In genomic region chr3:159884661-159885402, GRCh38 we compare ENCODE assay signal across 8 cellular contexts. TPM values are rescaled to one million over a fixed set of nuclear protein-coding genes. Genes with fewer than 3 reads are reported as not detected.
DNase-seq lines count a peak whose midpoint lies in the region; ATAC-seq, FAIRE-seq and TF ChIP-seq lines count a peak whose summit lies in the region.

No MANE protein-coding gene starts in this region.

- peaks cover 38% of the 10 kb centered on the region for H3K4me1 ChIP-seq in OCI-LY3 (ENCODE audit: low read length)

- ATAC-seq in activated CD4-positive, alpha-beta T cell treated with anti-CD3 and anti-CD28 coated beads for 36 hours: peak; percentile 33
- ATAC-seq in HG02973 (IDR thresholded peaks at IDR 0.05; ENCODE audit: unreplicated experiment): peak; percentile 56

- no peak overlapping the region for H2AFZ ChIP-seq in OCI-LY3 (ENCODE audit: low read depth, low read length)
- no peak overlapping the region for H2AFZ ChIP-seq in neural cell (ENCODE audit: low read depth, low read length)

- H3K9me3 Mint-ChIP-seq in activated CD4-positive, alpha-beta T cell treated with anti-CD3 and anti-CD28 coated beads for 36 hours (ENCODE audit: low read depth): no peaks in the 10 kb centered on the region

- peaks cover 3% of the 10 kb centered on the region for H3K27me3 Mint-ChIP-seq in activated CD4-positive, alpha-beta T cell treated with anti-CD3 and anti-CD28 coated beads for 36 hours

- H3K4me3 Mint-ChIP-seq in activated CD4-positive, alpha-beta T cell treated with anti-CD3 and anti-CD28 coated beads for 36 hours: no peak overlapping the region

- H3K4me1 Mint-ChIP-seq in activated CD4-positive, alpha-beta T cell treated with anti-CD3 and anti-CD28 coated beads for 36 hours: no peaks in the 10 kb centered on the region

- TF ChIP-seq CTCF in OCI-LY3 (IDR thresholded peaks at IDR 0.05; ENCODE audit: low read depth, low read length) (peak; percentile 75), neural cell (IDR thresholded peaks at IDR 0.05; ENCODE audit: poor library complexity, severe bottlenecking) (peak; percentile 66)

- H3K36me3 Mint-ChIP-seq in activated CD4-positive, alpha-beta T cell treated with anti-CD3 and anti-CD28 coated beads for 36 hours (ENCODE audit: low read depth): no peaks in the 10 kb centered on the region

- peak overlapping the region; percentile 51; the same call in 1 of the 2 replicates for H3K4me2 ChIP-seq in OCI-LY3 (ENCODE audit: low read length)
- no peak overlapping the region for H3K4me2 ChIP-seq in neural cell (ENCODE audit: low read length)

- FAIRE-seq in endometrium (lab: Jason Lieb, UNC): peak; percentile 37

- no peaks in the 10 kb centered on the region for H3F3A ChIP-seq in neural cell (ENCODE audit: insufficient read depth, low read length, poor library complexity, severe bottlenecking)

- H3K9me3 ChIP-seq in OCI-LY3 (ENCODE audit: insufficient read depth, low read length) (no peaks in the 10 kb centered on the region), neural cell (ENCODE audit: low read length) (no peaks in the 10 kb centered on the region)

- intact Hi-C loops in activated CD4-positive, alpha-beta T cell treated with anti-CD3 and anti-CD28 coated beads for 36 hours (cut with DNase I, micrococcal nuclease): loop anchor here (1.0 to 5.0 kb wide), 6 partner anchors 118 to 602 kb away; no protein-coding TSS in a partner anchor

- H3K36me3 ChIP-seq in OCI-LY3 (replicated peaks; ENCODE audit: low read depth, low read length) (no peaks in the 10 kb centered on the region), neural cell (ENCODE audit: insufficient read depth, low read length) (no peaks in the 10 kb centered on the region)

- no peak for TF ChIP-seq EP300 in neural cell (conservative IDR thresholded peaks at IDR 0.05; ENCODE audit: poor library complexity, severe bottlenecking)

- POLR2A ChIA-PET in activated CD4-positive, alpha-beta T cell treated with anti-CD3 and anti-CD28 coated beads for 36 hours (lab: Charles Lee): interaction anchor here (0.7 to 0.9 kb wide), 2 partner anchors 25 to 119 kb away, joined by 3 read pairs; no protein-coding TSS in a partner anchor

- H3K27ac ChIP-seq in OCI-LY3 (ENCODE audit: low read length) (0 out of 2 replicates have a peak overlapping the region, but pooled peaks have one; percentile 8), neural cell (ENCODE audit: low read length) (no peak overlapping the region)

- no peak overlapping the region for H3K27ac Mint-ChIP-seq in activated CD4-positive, alpha-beta T cell treated with anti-CD3 and anti-CD28 coated beads for 36 hours

- no peaks in the 10 kb centered on the region for H3K9me2 ChIP-seq in neural cell (ENCODE audit: insufficient read depth, low read length)

- no peaks in the 10 kb centered on the region for H4K20me1 ChIP-seq in OCI-LY3 (ENCODE audit: insufficient read depth, low read length)
- no peaks in the 10 kb centered on the region for H4K20me1 ChIP-seq in neural cell (ENCODE audit: insufficient read depth)

- no peak for DNase-seq in activated CD4-positive, alpha-beta T cell treated with anti-CD3 and anti-CD28 coated beads for 36 hours
- DNase-seq in activated CD4-positive, alpha-beta T cell treated with anti-CD3 and anti-CD28 coated beads, Interleukin-2, amount 50 U/mL, for 48 hours: no peak
- DNase-seq in effector CD4-positive, alpha-beta T cell: no peak
- DNase-seq in mucosa of gallbladder (ENCODE audit: low spot score): no peak

- H3K9ac ChIP-seq in OCI-LY3 (ENCODE audit: low read length): peak overlapping the region; percentile 24; the same call in 1 of the 2 replicates
- H3K9ac ChIP-seq in neural cell (ENCODE audit: low read length): no peak overlapping the region

- TF ChIP-seq RAD21 in neural cell (conservative IDR thresholded peaks at IDR 0.05): peak; percentile 68

- H3K79me2 ChIP-seq in OCI-LY3 (ENCODE audit: low read length): no peaks in the 10 kb centered on the region
- no peaks in the 10 kb centered on the region for H3K79me2 ChIP-seq in neural cell (replicated peaks; ENCODE audit: insufficient read depth, low read length)

- H3K27me3 ChIP-seq in OCI-LY3 (ENCODE audit: low read depth, low read length): no peaks in the 10 kb centered on the region
- H3K27me3 ChIP-seq in neural cell (ENCODE audit: insufficient read depth, low read depth, low read length): no peaks in the 10 kb centered on the region

- H3K4me3 ChIP-seq in OCI-LY3 (ENCODE audit: low read length) (no peak overlapping the region), neural cell (ENCODE audit: low read length) (no peak overlapping the region)

- CTCF ChIA-PET in activated CD4-positive, alpha-beta T cell treated with anti-CD3 and anti-CD28 coated beads for 36 hours (lab: Charles Lee): interaction anchor here (0.6 to 7.5 kb wide), 32 partner anchors 9 to 980 kb away, joined by 3 to 114 read pairs (median 4); partner anchors contain the start of gene IL12A

TF ChIP-seq in neural cell, 6 proteins besides CTCF, POLR2A, EP300 and RAD21:
- TF ChIP-seq SMC3 (conservative IDR thresholded peaks at IDR 0.05; ENCODE audit: poor library complexity): peak; percentile 65
- TF ChIP-seq EZH2 (IDR thresholded peaks at IDR 0.05; ENCODE audit: borderline replicate concordance, insufficient read depth, low read length, poor library complexity, severe bottlenecking): no peak
TF ChIP-seq in neural cell: peak in this region for 1.

RNA-seq across cellular contexts. Expression of gene SCHIP1, which starts 45.2 kb away (rescaled TPM):
- total RNA-seq in activated CD4-positive, alpha-beta T cell treated with anti-CD3 and anti-CD28 coated beads for 36 hours: not detected
- 92.7 and 94.9 TPM in 2 replicates for polyA plus RNA-seq in neural cell
- polyA minus RNA-seq in neural cell: 56.7 and 73.4 TPM in 2 replicates
- 5.0 TPM for total RNA-seq in mucosa of gallbladder
